Comparison of ENCODE assay signal across 9 cellular contexts in the genomic region with DNA sequence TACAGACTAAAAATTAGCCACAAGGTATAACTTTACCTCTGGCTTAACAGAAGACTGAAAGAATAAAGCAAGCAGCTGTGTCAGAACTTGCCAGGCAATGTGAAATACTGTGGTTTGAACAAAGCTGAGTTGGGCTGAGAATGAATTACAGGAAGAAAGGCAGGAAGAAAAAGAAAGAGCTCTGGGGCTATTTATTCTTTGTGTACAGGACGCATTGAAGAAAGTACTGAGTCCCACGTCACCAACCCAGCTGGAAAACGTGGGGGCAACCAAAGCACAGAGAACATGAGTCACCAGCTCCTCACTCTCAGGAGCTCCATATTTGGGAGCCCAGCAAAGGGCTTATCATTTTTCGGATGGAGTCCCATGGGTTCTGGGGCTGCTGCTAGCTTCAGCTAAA.
DNase-seq lines count a peak whose midpoint lies in the region; ATAC-seq and TF ChIP-seq lines count a peak whose summit lies in the region.
"Had no signal": no experiment of that assay in that cellular context is flagged by ENCODE, and none has a peak within 500 bp of the region (broad histone marks: within the 10 kb centered on the region; RNA-seq: fewer than 3 reads in every experiment).

No MANE protein-coding gene starts in this region.

- peaks cover 8% of the 10 kb centered on the region for H3K27me3 Mint-ChIP-seq in nephron progenitor cell (ENCODE audit: low read depth, poor library complexity)

- peak; percentile 3 for DNase-seq in T-helper 9 cell
- DNase-seq in breast epithelium (ENCODE audit: low spot score in 2 of 2): peak in 1 of 2 donors; percentile 66
- no peak for DNase-seq in nephron progenitor cell
- peak; percentile 44 for DNase-seq in testis
- no peak for DNase-seq in NCI-H2081 treated with DMSO at 0.1 percent for 48 hours (lab: John Stamatoyannopoulos, UW)
- no peak for DNase-seq in C1 segment of cervical spinal cord (lab: John Stamatoyannopoulos, UW)
- DNase-seq in iPS-NIHi11 (ENCODE audit: low spot score): no peak

- peak overlapping the region; percentile 76 for H3K27ac Mint-ChIP-seq in nephron progenitor cell

- peaks cover 36% of the 10 kb centered on the region for H3K4me1 Mint-ChIP-seq in nephron progenitor cell

- H3K4me1 ChIP-seq in breast epithelium (peaks cover 0 to 12% of the 10 kb centered on the region in 2 donors), testis (peaks cover 22% of the 10 kb centered on the region)

- no peaks in the 10 kb centered on the region for H3K9me3 ChIP-seq in breast epithelium
- H3K9me3 ChIP-seq in testis: no peaks in the 10 kb centered on the region

- H3K4me3 ChIP-seq in breast epithelium: no peak overlapping the region
- H3K4me3 ChIP-seq in testis: no peak overlapping the region

- peak; percentile 67 for ATAC-seq in GM19463 (IDR thresholded peaks at IDR 0.05; ENCODE audit: unreplicated experiment)

- H3K9me3 Mint-ChIP-seq in nephron progenitor cell: peaks cover 5% of the 10 kb centered on the region

- WGBS in testis, 2 donors: 52% methylated on average over 4 of the region's 4 CpGs

- peak overlapping the region; percentile 5 for H3K4me3 Mint-ChIP-seq in nephron progenitor cell

- TF ChIP-seq POLR2A in breast epithelium (IDR thresholded peaks at IDR 0.05): no peak
- no peak for TF ChIP-seq POLR2A in testis (IDR thresholded peaks at IDR 0.05)

- H3K36me3 ChIP-seq in breast epithelium (no peaks in the 10 kb centered on the region), testis (ENCODE audit: low read depth, missing control alignments) (no peaks in the 10 kb centered on the region)

- H3K27me3 ChIP-seq in breast epithelium (no peaks in the 10 kb centered on the region), testis (no peaks in the 10 kb centered on the region)

- H3K27ac ChIP-seq in breast epithelium (peak overlapping the region; percentile 70 to 85), testis (peak overlapping the region; percentile 37 to 91)
- H3K27ac ChIP-seq: HL-60 had no signal

- no peak for TF ChIP-seq CTCF in breast epithelium (IDR thresholded peaks at IDR 0.05)
- no peak for TF ChIP-seq CTCF in nephron progenitor cell (IDR thresholded peaks at IDR 0.05)
- TF ChIP-seq CTCF in testis (IDR thresholded peaks at IDR 0.05): no peak

- intact Hi-C loops in breast epithelium (cut with DNase I; ENCODE audit: low total_unique reads): no loop called here
- intact Hi-C loops in testis (cut with DNase I; ENCODE audit: low total_unique reads): no loop called here

- H3K36me3 Mint-ChIP-seq in nephron progenitor cell (ENCODE audit: low read depth): no peaks in the 10 kb centered on the region

Comparison
In these comparisons a context has a peak if more than half of its experiments do, and no peak if none do; other contexts are left out.
1. DNase-seq: peak in T-helper 9 cell (single experiment) and testis (single experiment); none in nephron progenitor cell (single experiment), NCI-H2081 treated with DMSO at 0.1 percent for 48 hours (single experiment), C1 segment of cervical spinal cord (0 of 14) and iPS-NIHi11 (single experiment).